37 cellular contexts compared by ENCODE assay signal in the genomic region with DNA sequence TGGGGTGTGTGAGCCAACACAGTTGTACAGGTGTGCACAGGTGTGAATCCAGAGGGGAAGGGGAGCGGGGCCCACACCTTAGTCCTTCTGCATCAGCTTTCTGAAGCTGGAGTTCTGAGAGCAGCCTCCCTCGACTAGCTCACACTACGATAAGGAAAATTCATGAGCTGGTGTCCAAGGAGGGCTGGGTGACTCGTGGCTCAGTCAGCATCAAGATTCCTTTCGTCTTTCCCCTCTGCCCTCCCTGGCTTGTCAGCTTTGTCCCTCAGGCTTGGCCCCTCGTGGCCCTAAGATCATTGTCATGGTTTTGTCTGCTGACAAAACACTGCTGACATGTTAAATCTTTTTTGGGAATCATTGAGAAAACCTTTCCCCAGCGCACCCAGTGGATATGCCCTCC. TPM values are rescaled to one million over a fixed set of nuclear protein-coding genes. Genes with fewer than 3 reads are reported as not detected.
A peak's percentile ranks its signal among the peaks of the same experiment; 100 is the strongest.
DNase-seq lines count a peak whose midpoint lies in the region; ATAC-seq, FAIRE-seq and TF ChIP-seq lines count a peak whose summit lies in the region.
"Had no signal": no experiment of that assay in that cellular context is flagged by ENCODE, and none has a peak within 500 bp of the region (broad histone marks: within the 10 kb centered on the region; RNA-seq: fewer than 3 reads in every experiment).

No MANE protein-coding gene starts in this region.

- H3K4me2 ChIP-seq in mesendoderm (ENCODE audit: low read length) (no peak overlapping the region), smooth muscle cell (no peak overlapping the region)
- H3K4me2 ChIP-seq: GM23338 had no signal

- no peak overlapping the region for H3K4me3 ChIP-seq in bronchial epithelial cell (ENCODE audit: low read depth, low read length)
- no peak overlapping the region for H3K4me3 ChIP-seq in mesendoderm (ENCODE audit: low read length)
- no peak overlapping the region for H3K4me3 ChIP-seq in smooth muscle cell
- H3K4me3 ChIP-seq: breast epithelium, GM12878, GM23338, left ventricle myocardium inferior, stomach, thyroid gland had no signal

- H3K9ac ChIP-seq in mesendoderm (ENCODE audit: low read length) (no peak overlapping the region), smooth muscle cell (ENCODE audit: low read depth) (no peak overlapping the region)

- H2BK15ac ChIP-seq in mesendoderm (replicated peaks; ENCODE audit: low read depth) = no peak overlapping the region

- H3K27ac ChIP-seq in mesendoderm (ENCODE audit: low read depth, low read length) (no peak overlapping the region), smooth muscle cell (ENCODE audit: low read depth) (no peak overlapping the region)
- H3K27ac ChIP-seq: breast epithelium, HL-60, left ventricle myocardium inferior, stomach, thyroid gland had no signal

- FAIRE-seq in bronchial epithelial cell (lab: Jason Lieb, UNC) = peak; percentile 64
- FAIRE-seq: D721Med, GM12878, small intestine had no signal

- no peak for ATAC-seq in left lobe of liver
- ATAC-seq: GM12878, GM23338, natural killer cell had no signal

- no peak overlapping the region for H4K8ac ChIP-seq in mesendoderm (ENCODE audit: low read depth, low read length)

- no peaks in the 10 kb centered on the region for H3K9me3 ChIP-seq in smooth muscle cell (replicated peaks; ENCODE audit: low read depth)
- H3K9me3 ChIP-seq: breast epithelium, left ventricle myocardium inferior, stomach, thyroid gland had no signal

- TF ChIP-seq CTCF in bronchial epithelial cell (IDR thresholded peaks at IDR 0.05; ENCODE audit: insufficient read depth, low read length, severe bottlenecking) = no peak
- TF ChIP-seq CTCF in smooth muscle cell (IDR thresholded peaks at IDR 0.05; ENCODE audit: borderline replicate concordance, insufficient read depth, poor library complexity, severe bottlenecking) = no peak

- no peak overlapping the region for H4K5ac ChIP-seq in mesendoderm (ENCODE audit: low read length)

- H2AFZ ChIP-seq in smooth muscle cell (ENCODE audit: low read depth) = no peak overlapping the region
- H2AFZ ChIP-seq: GM23338 had no signal

- no peak overlapping the region for H2AK5ac ChIP-seq in mesendoderm (ENCODE audit: low read length)

- no peak overlapping the region for H2BK5ac ChIP-seq in mesendoderm (ENCODE audit: low read length)

- H3K4me1 ChIP-seq in mesendoderm (ENCODE audit: control insufficient read depth, low read depth, low read length) (no peaks in the 10 kb centered on the region), smooth muscle cell (ENCODE audit: low read depth) (no peaks in the 10 kb centered on the region)
- H3K4me1 ChIP-seq: breast epithelium, left ventricle myocardium inferior, thyroid gland had no signal

- no peak overlapping the region for H3K4ac ChIP-seq in mesendoderm (ENCODE audit: low read depth, low read length)

- H2BK120ac ChIP-seq in mesendoderm (ENCODE audit: low read depth, low read length) = no peak overlapping the region

- no CpG with 5 or more reads among the region's 7 CpGs for WGBS in mesendoderm (ENCODE audit: extremely low coverage, insufficient coverage, low lambda C conversion rate)
- WGBS in smooth muscle cell (ENCODE audit: low lambda C conversion rate) = 43% methylated on average over 7 of the region's 7 CpGs

- peaks cover 5% of the 10 kb centered on the region for H3K36me3 ChIP-seq in bronchial epithelial cell (ENCODE audit: control insufficient read depth, insufficient read depth, low read length)
- H3K36me3 ChIP-seq in mesendoderm (ENCODE audit: control insufficient read depth, insufficient read depth, low read length) = peaks cover 2% of the 10 kb centered on the region
- H3K36me3 ChIP-seq in smooth muscle cell (ENCODE audit: low read depth) = no peaks in the 10 kb centered on the region
- H3K36me3 ChIP-seq: breast epithelium had no signal

- H3K23ac ChIP-seq in mesendoderm (ENCODE audit: low read length) = no peak overlapping the region

- DNase-seq in AG08395 (ENCODE audit: low spot score) (peak; percentile 35), HS-5 (ENCODE audit: low read depth) (peak; percentile 65), bronchial epithelial cell (ENCODE audit: low read depth) (peak; percentile 36), mesendoderm (peak; percentile 15), smooth muscle cell (lab: John Stamatoyannopoulos, UW; ENCODE audit: unreplicated experiment) (no peak), HT-29 (ENCODE audit: low spot score) (no peak), left lobe of liver (ENCODE audit: low spot score) (no peak), medulla oblongata (ENCODE audit: extremely low spot score) (no peak)
- DNase-seq: activated CD4-positive, alpha-beta T cell treated with anti-CD3 and anti-CD28 coated beads, Interleukin-2, amount 50 U/mL, for 48 hours; activated CD4-positive, CD25-positive, alpha-beta regulatory T cell; activated CD8-positive, alpha-beta memory T cell treated with anti-CD3 and anti-CD28 coated beads, Interleukin-2, amount 50 U/mL, for 4 hours; activated naive CD4-positive, alpha-beta T cell treated with anti-CD3 and anti-CD28 coated beads for 36 hours; effector CD4-positive, alpha-beta T cell; foreskin melanocyte; hypothalamus; immature natural killer cell; left ventricle myocardium inferior; midbrain; natural killer cell; NCI-H1694; NCI-H2171 treated with DMSO at 0.1 percent for 48 hours; NCI-H524 treated with DMSO at 0.1 percent for 48 hours; SIG-M5; small intestine; stimulated activated CD4-positive, alpha-beta T cell treated with anti-CD3 and anti-CD28 coated beads, Interleukin-1b, Interleukin-23, amount 100 ng/mL, for 48 hours; stomach; thyroid gland had no signal

- H3K79me2 ChIP-seq in mesendoderm (ENCODE audit: control insufficient read depth, insufficient read depth, low read length) (no peaks in the 10 kb centered on the region), smooth muscle cell (ENCODE audit: low read depth) (no peaks in the 10 kb centered on the region)

- no peaks in the 10 kb centered on the region for H3F3A ChIP-seq in smooth muscle cell (ENCODE audit: low read depth)

- no peaks in the 10 kb centered on the region for H4K20me1 ChIP-seq in smooth muscle cell (ENCODE audit: low read depth)

- H3K79me1 ChIP-seq in mesendoderm (ENCODE audit: low read length) = no peaks in the 10 kb centered on the region

- H3K27me3 ChIP-seq in bronchial epithelial cell (ENCODE audit: control insufficient read depth, insufficient read depth, low read length) = no peaks in the 10 kb centered on the region
- no peaks in the 10 kb centered on the region for H3K27me3 ChIP-seq in mesendoderm (ENCODE audit: insufficient read depth, low read length, poor library complexity)
- H3K27me3 ChIP-seq in smooth muscle cell (ENCODE audit: low read depth) = no peaks in the 10 kb centered on the region
- H3K27me3 ChIP-seq: breast epithelium, stomach, thyroid gland had no signal

- no peak overlapping the region for H3K18ac ChIP-seq in mesendoderm (ENCODE audit: low read length)

- H3K56ac ChIP-seq in mesendoderm (ENCODE audit: low read length) = no peak overlapping the region

RNA-seq across cellular contexts. Expression of a gene that starts 47.5 kb away (rescaled TPM):
- total RNA-seq in bronchial epithelial cell (not detected in 2 replicates), smooth muscle cell (not detected in 2 replicates), left lobe of liver (not detected)
- polyA plus RNA-seq in mesendoderm (2013, experiment 1 of 2) = not detected
- polyA plus RNA-seq in mesendoderm (2013, experiment 2 of 2) = not detected
- not detected in 2 replicates for polyA plus RNA-seq in smooth muscle cell
- not detected in 2 replicates for total RNA-seq in HT-29 (2014; rRNA removed; shearing (Covaris generic))
- total RNA-seq: activated naive CD4-positive, alpha-beta T cell treated with anti-CD3 and anti-CD28 coated beads for 36 hours; activated T-helper 1 cell treated with anti-CD3 and anti-CD28 coated beads, Interleukin-12 subunit alpha, Interleukin-12 subunit beta, Interleukin-2, Interleukin-4 antibody, amounts not matched to agents 30 ng/mL and 10 ng/mL and 1 ng/mL, durations not matched to agents 14 hours and 24 hours and 36 hours; breast epithelium; Daoy; epithelial cell of proximal tubule; GM12878; GM23338; left ventricle myocardium inferior; LHCN-M2; natural killer cell; omental fat pad; stomach; thyroid gland had no signal
- polyA plus RNA-seq: GM12878, GM23338, immature natural killer cell, stomach had no signal

Comparison
In these comparisons a context has a peak if more than half of its experiments do, and no peak if none do; other contexts are left out.
1. DNase-seq: peak in AG08395 (single experiment), HS-5 (single experiment), bronchial epithelial cell (single experiment) and mesendoderm (single experiment); none in smooth muscle cell (single experiment), HT-29 (single experiment), left lobe of liver (single experiment) and medulla oblongata (single experiment).